22 cellular contexts compared by ENCODE assay signal in genomic region chr1:193633991-193634390, GRCh38.
A peak's percentile ranks its signal among the peaks of the same experiment; 100 is the strongest.
DNase-seq lines count a peak whose midpoint lies in the region; ATAC-seq and TF ChIP-seq lines count a peak whose summit lies in the region.
"Had no signal": no experiment of that assay in that cellular context is flagged by ENCODE, and none has a peak within 500 bp of the region (broad histone marks: within the 10 kb centered on the region; RNA-seq: fewer than 3 reads in every experiment).

No MANE protein-coding gene starts in this region.

- H3K27me3 ChIP-seq in neural cell (ENCODE audit: insufficient read depth, low read depth, low read length) (no peaks in the 10 kb centered on the region), prostate gland (replicated peaks; ENCODE audit: insufficient read depth) (no peaks in the 10 kb centered on the region)
- H3K27me3 ChIP-seq: Peyer's patch had no signal

- WGBS in prostate gland: 71% methylated on average over 2 of the region's 2 CpGs

- no peak overlapping the region for H3K4me2 ChIP-seq in neural cell (ENCODE audit: low read length)
- H3K4me2 ChIP-seq: A549, KMS-11 had no signal

- H3K27me3 Mint-ChIP-seq in natural killer cell treated with Interleukin-12 subunit alpha and Interleukin-12 subunit beta and Interleukin-15 and Interleukin-18, amount 100 ng/mL, for 72 hours: peaks cover 0 to 6% of the 10 kb centered on the region in 2 donors
- H3K27me3 Mint-ChIP-seq in natural killer cell (ENCODE audit: low read depth in 2 of 2): peaks cover 0 to 4% of the 10 kb centered on the region in 2 donors
- no peaks in the 10 kb centered on the region for H3K27me3 Mint-ChIP-seq in T-helper 17 cell
- H3K27me3 Mint-ChIP-seq: CD4-positive, alpha-beta T cell had no signal

- H4K20me1 ChIP-seq in neural cell (ENCODE audit: insufficient read depth): no peaks in the 10 kb centered on the region

- peak overlapping the region; percentile 25 for H3K4me3 Mint-ChIP-seq in natural killer cell treated with Interleukin-12 subunit alpha and Interleukin-12 subunit beta and Interleukin-15 and Interleukin-18, amount 100 ng/mL, for 72 hours
- no peak overlapping the region for H3K4me3 Mint-ChIP-seq in natural killer cell
- H3K4me3 Mint-ChIP-seq in T-helper 17 cell: peak overlapping the region; percentile 68
- H3K4me3 Mint-ChIP-seq: B cell; CD4-positive, alpha-beta T cell had no signal

- no peak for TF ChIP-seq RAD21 in neural cell (conservative IDR thresholded peaks at IDR 0.05)

- peaks cover 5% of the 10 kb centered on the region for H3K36me3 Mint-ChIP-seq in natural killer cell treated with Interleukin-12 subunit alpha and Interleukin-12 subunit beta and Interleukin-15 and Interleukin-18, amount 100 ng/mL, for 72 hours
- no peaks in the 10 kb centered on the region for H3K36me3 Mint-ChIP-seq in natural killer cell
- H3K36me3 Mint-ChIP-seq in T-helper 17 cell (ENCODE audit: low read depth): peaks cover 5% of the 10 kb centered on the region

- H3K4me3 ChIP-seq in neural cell (ENCODE audit: low read length): no peak overlapping the region
- no peak overlapping the region for H3K4me3 ChIP-seq in prostate gland
- H3K4me3 ChIP-seq: A549, Peyer's patch had no signal

- no peaks in the 10 kb centered on the region for H3K4me1 ChIP-seq in prostate gland (replicated peaks)
- H3K4me1 ChIP-seq: A549, Peyer's patch had no signal

- H3K9ac ChIP-seq in neural cell (ENCODE audit: low read length): no peak overlapping the region
- H3K9ac ChIP-seq: KMS-11 had no signal

- no peak overlapping the region for H2AFZ ChIP-seq in neural cell (ENCODE audit: low read depth, low read length)

- no peak overlapping the region for H3K27ac ChIP-seq in neural cell (ENCODE audit: low read length)
- no peak overlapping the region for H3K27ac ChIP-seq in prostate gland
- H3K27ac ChIP-seq: A549, KMS-11, Peyer's patch had no signal

- no peaks in the 10 kb centered on the region for H3F3A ChIP-seq in neural cell (ENCODE audit: insufficient read depth, low read length, poor library complexity, severe bottlenecking)

- no peaks in the 10 kb centered on the region for H3K9me2 ChIP-seq in neural cell (ENCODE audit: insufficient read depth, low read length)

- TF ChIP-seq EP300 in neural cell (conservative IDR thresholded peaks at IDR 0.05; ENCODE audit: poor library complexity, severe bottlenecking): peak; percentile 68

- peak overlapping the region; percentile 20 to 66 for H3K27ac Mint-ChIP-seq in natural killer cell treated with Interleukin-12 subunit alpha and Interleukin-12 subunit beta and Interleukin-15 and Interleukin-18, amount 100 ng/mL, for 72 hours
- H3K27ac Mint-ChIP-seq in natural killer cell (no peak overlapping the region), T-helper 17 cell (peak overlapping the region; percentile 84)
- H3K27ac Mint-ChIP-seq: B cell; CD4-positive, alpha-beta T cell had no signal

- ATAC-seq in natural killer cell treated with Interleukin-12 subunit alpha and Interleukin-12 subunit beta and Interleukin-15 and Interleukin-18, amount 100 ng/mL, for 72 hours: no peak
- ATAC-seq in natural killer cell (no peak), T-helper 17 cell (no peak)
- ATAC-seq: A549 had no signal

- H3K4me1 Mint-ChIP-seq in natural killer cell treated with Interleukin-12 subunit alpha and Interleukin-12 subunit beta and Interleukin-15 and Interleukin-18, amount 100 ng/mL, for 72 hours (ENCODE audit: low read depth in 2 of 2): peaks cover 8 to 10% of the 10 kb centered on the region in 2 donors
- H3K4me1 Mint-ChIP-seq in natural killer cell (peaks cover 7 to 10% of the 10 kb centered on the region in 2 donors), T-helper 17 cell (peaks cover 14% of the 10 kb centered on the region)
- H3K4me1 Mint-ChIP-seq: B cell had no signal

- TF ChIP-seq CTCF in natural killer cell (IDR thresholded peaks at IDR 0.05) (no peak), neural cell (IDR thresholded peaks at IDR 0.05; ENCODE audit: poor library complexity, severe bottlenecking) (no peak), prostate gland (IDR thresholded peaks at IDR 0.05) (no peak)

- no peaks in the 10 kb centered on the region for H3K9me3 ChIP-seq in T-helper 17 cell (ENCODE audit: control insufficient read depth, low read length, poor library complexity, severe bottlenecking)
- no peaks in the 10 kb centered on the region for H3K9me3 ChIP-seq in neural cell (ENCODE audit: low read length)
- H3K9me3 ChIP-seq in prostate gland: no peaks in the 10 kb centered on the region
- H3K9me3 ChIP-seq: A549, Peyer's patch had no signal

- no peaks in the 10 kb centered on the region for H3K36me3 ChIP-seq in neural cell (ENCODE audit: insufficient read depth, low read length)
- H3K36me3 ChIP-seq in prostate gland: no peaks in the 10 kb centered on the region
- H3K36me3 ChIP-seq: Peyer's patch had no signal

- intact Hi-C loops in natural killer cell (cut with micrococcal nuclease) (no loop called here), prostate gland (cut with DNase I) (no loop called here)

- H3K9me3 Mint-ChIP-seq in natural killer cell treated with Interleukin-12 subunit alpha and Interleukin-12 subunit beta and Interleukin-15 and Interleukin-18, amount 100 ng/mL, for 72 hours: peaks cover 7% of the 10 kb centered on the region
- no peaks in the 10 kb centered on the region for H3K9me3 Mint-ChIP-seq in natural killer cell
- H3K9me3 Mint-ChIP-seq: CD4-positive, alpha-beta T cell had no signal

- TF ChIP-seq POLR2A in prostate gland (IDR thresholded peaks at IDR 0.05): no peak

- no peaks in the 10 kb centered on the region for H3K79me2 ChIP-seq in neural cell (replicated peaks; ENCODE audit: insufficient read depth, low read length)

- no peak for DNase-seq in natural killer cell treated with Interleukin-12 subunit alpha and Interleukin-12 subunit beta and Interleukin-15 and Interleukin-18, amount 100 ng/mL, for 72 hours (ENCODE audit: low spot score)
- no peak for DNase-seq in natural killer cell
- DNase-seq in T-helper 17 cell: no peak
- no peak for DNase-seq in NCI-H2081 treated with DMSO at 0.1 percent for 48 hours (lab: John Stamatoyannopoulos, UW)
- DNase-seq in kidney tubule cell (ENCODE audit: low spot score): no peak
- no peak for DNase-seq in prostate gland (ENCODE audit: low spot score)
- DNase-seq: Calu3; CD4-positive, alpha-beta T cell; DMS53; GDM1; IMR-90; NCI-H1092 treated with DMSO at 0.1 percent for 48 hours; NCI-H1436 treated with DMSO at 0.1 percent for 48 hours; NCI-H1930; NCI-H2227 treated with DMSO at 0.1 percent for 48 hours; NCI-H524; NCI-H82; Peyer's patch had no signal

TF ChIP-seq in neural cell, 6 proteins besides CTCF, POLR2A, EP300 and RAD21:
- TF ChIP-seq POLR2AphosphoS5 (IDR thresholded peaks at IDR 0.05) (peak; percentile 79), SMC3 (conservative IDR thresholded peaks at IDR 0.05; ENCODE audit: poor library complexity) (no peak)
TF ChIP-seq in neural cell: peak in this region for 1.

Comparison
In these comparisons a context has a peak if more than half of its experiments do, and no peak if none do; other contexts are left out.
1. H3K27ac Mint-ChIP-seq: peak in natural killer cell treated with Interleukin-12 subunit alpha and Interleukin-12 subunit beta and Interleukin-15 and Interleukin-18, amount 100 ng/mL, for 72 hours (2 of 2) and T-helper 17 cell (single experiment); none in natural killer cell (0 of 2).